In genomic region chr1:179814513-179814838, GRCh38 we compare ENCODE assay signal across 8 cellular contexts.
DNase-seq lines count a peak whose midpoint lies in the region; ATAC-seq and TF ChIP-seq lines count a peak whose summit lies in the region.

No MANE protein-coding gene starts in this region.

- peak overlapping the region; percentile 97 for H3K27ac Mint-ChIP-seq in T-helper 17 cell

- no peak for TF ChIP-seq CTCF in heart right ventricle (IDR thresholded peaks at IDR 0.05)

- H3K4me1 ChIP-seq in heart right ventricle, result peaks cover 5 to 58% (median 35%) of the 10 kb centered on the region in 9 donors

- H3K4me3 ChIP-seq in heart right ventricle (peak overlapping the region in 9 of 10 donors; percentile 21 to 51 (median 47)), skeletal muscle cell (ENCODE audit: low read depth, low read length) (peak overlapping the region; percentile 54)

- no peaks in the 10 kb centered on the region for H3K36me3 ChIP-seq in heart right ventricle

- H3K4me1 Mint-ChIP-seq in T-helper 17 cell, result peaks cover 15% of the 10 kb centered on the region

- H3K4me3 Mint-ChIP-seq in T-helper 17 cell, result peak overlapping the region; percentile 96

- ATAC-seq in GM18907 (IDR thresholded peaks at IDR 0.05; ENCODE audit: unreplicated experiment), result peak; percentile 17
- ATAC-seq in HG02884 (IDR thresholded peaks at IDR 0.05; ENCODE audit: unreplicated experiment), result peak; percentile 18
- no peak for ATAC-seq in T-helper 17 cell
- peak; percentile 34 to 67 (median 52) for ATAC-seq in heart right ventricle
- no peak for ATAC-seq in HG03442 (IDR thresholded peaks at IDR 0.05; ENCODE audit: unreplicated experiment)

- peaks cover 0 to 32% (median 5%) of the 10 kb centered on the region in 7 donors for H3K27me3 ChIP-seq in heart right ventricle

- in situ Hi-C loops in KBM-7 (cut with MboI; ENCODE audit: low pct_unique_long_range_greater_than_20kb, low sequenced_read_pairs), result loop anchor here (25.0 kb wide), 1 partner anchor 102 kb away; no protein-coding TSS in a partner anchor

- intact Hi-C loops in heart right ventricle (cut with DNase I), result loop anchor here in 3 of 10 donors (1.0 to 2.0 kb wide), 2 partner anchors 108 kb away; no protein-coding TSS in a partner anchor

- DNase-seq in T-helper 17 cell (peak in 1 of 3 donors; percentile 36), heart right ventricle (peak in 1 of 2 donors; percentile 68), skeletal muscle cell (ENCODE audit: low read depth) (no peak), foreskin melanocyte (no peak), KBM-7 (no peak)

- no peaks in the 10 kb centered on the region for H3K36me3 Mint-ChIP-seq in T-helper 17 cell (ENCODE audit: low read depth)

- H3K27me3 Mint-ChIP-seq in T-helper 17 cell, result peaks cover 25% of the 10 kb centered on the region

- WGBS in heart right ventricle, 2 donors, result 0% methylated on average over 16 of the region's 16 CpGs

- H3K27ac ChIP-seq in heart right ventricle, result peak overlapping the region in 5 of 10 donors; percentile 8 to 74 (median 53)

- H3K9me3 ChIP-seq in T-helper 17 cell (ENCODE audit: control insufficient read depth, low read length, poor library complexity, severe bottlenecking) (no peaks in the 10 kb centered on the region), heart right ventricle (no peaks in the 10 kb centered on the region)

Comparison
In these comparisons a context has a peak if more than half of its experiments do, and no peak if none do; other contexts are left out.
1. ATAC-seq: peak in GM18907 (single experiment), HG02884 (single experiment) and heart right ventricle (8 of 8); none in T-helper 17 cell (single experiment) and HG03442 (single experiment).